8 cellular contexts compared by ENCODE assay signal in the genomic region with DNA sequence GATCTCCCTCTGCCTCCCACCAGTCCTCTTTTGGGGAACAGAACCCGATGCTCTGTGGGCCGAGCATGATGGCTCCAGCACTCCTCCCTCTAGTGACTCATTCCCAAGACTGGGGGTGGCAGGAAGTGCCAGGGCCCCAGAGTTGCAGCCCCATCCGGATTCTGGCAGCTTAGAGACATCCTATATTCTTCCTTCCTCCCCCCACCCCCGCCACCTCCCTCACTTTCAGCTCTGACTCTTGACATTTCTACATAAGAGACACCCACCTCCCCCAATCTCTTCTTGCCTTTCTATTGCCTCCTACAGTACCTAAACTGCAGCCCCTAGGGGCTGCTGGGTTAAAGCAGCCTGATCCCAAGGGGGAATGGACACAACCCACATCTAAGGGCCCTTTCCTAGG. TPM values are rescaled to one million over a fixed set of nuclear protein-coding genes. Genes with fewer than 3 reads are reported as not detected.
A peak's percentile ranks its signal among the peaks of the same experiment; 100 is the strongest.
DNase-seq lines count a peak whose midpoint lies in the region; TF ChIP-seq lines count a peak whose summit lies in the region.

No MANE protein-coding gene starts in this region.

- no peaks in the 10 kb centered on the region for H3K36me3 Mint-ChIP-seq in CD4-positive, alpha-beta memory T cell

- CTCF ChIA-PET in SK-N-SH (lab: Yijun Ruan, JAX) (interaction anchor here (0.8 to 2.0 kb wide), 3 partner anchors 16 to 421 kb away, joined by 3 to 7 read pairs (median 4); no protein-coding TSS in a partner anchor), mammary epithelial cell (lab: Charles Lee; ENCODE audit: low non-redundant PET) (no interaction called here)
- CTCF ChIA-PET in CD4-positive, alpha-beta memory T cell (lab: Charles Lee; ENCODE audit: partially characterized antibody), result interaction anchor here (1.0 kb wide), 2 partner anchors 11 to 19 kb away, joined by 3 to 5 read pairs; no protein-coding TSS in a partner anchor

- POLR2A ChIA-PET in SK-N-SH (lab: Yijun Ruan, JAX), result no interaction called here
- POLR2A ChIA-PET in CD4-positive, alpha-beta memory T cell (lab: Charles Lee; ENCODE audit: partially characterized antibody), result no interaction called here

- H3K27me3 ChIP-seq in SK-N-SH (ENCODE audit: insufficient read depth) (no peaks in the 10 kb centered on the region), mammary epithelial cell (ENCODE audit: insufficient read depth, low read length) (no peaks in the 10 kb centered on the region)
- no peaks in the 10 kb centered on the region for H3K27me3 ChIP-seq in CD4-positive, alpha-beta memory T cell (ENCODE audit: insufficient read depth, low read length)

- H3K9me3 Mint-ChIP-seq in CD4-positive, alpha-beta memory T cell, result peaks cover 0 to 2% (median 0%) of the 10 kb centered on the region in 8 donors

- dilution Hi-C loops in mammary epithelial cell (cut with HindIII; ENCODE audit: low sequenced_read_pairs), result loop anchor here (5.0 kb wide), 1 partner anchor 84 kb away; no protein-coding TSS in a partner anchor

- peaks cover 8 to 14% (median 9%) of the 10 kb centered on the region in 4 donors for H3K4me1 Mint-ChIP-seq in CD4-positive, alpha-beta memory T cell

- H3K4me3 ChIP-seq in SK-N-SH (ENCODE audit: low read depth in 2 of 2, low read length in 1 of 2), result no peak overlapping the region
- H3K4me3 ChIP-seq in mammary epithelial cell (replicated peaks in 1 of 3; ENCODE audit: insufficient read depth in 1 of 3, low read depth in 2 of 3, low read length in 3 of 3), result no peak overlapping the region
- no peak overlapping the region for H3K4me3 ChIP-seq in CD4-positive, alpha-beta memory T cell (ENCODE audit: low read length in 2 of 2)

- H3K4me1 ChIP-seq in SK-N-SH (ENCODE audit: control insufficient read depth in 1 of 2, insufficient read depth in 2 of 2, low read depth in 1 of 2, low read length in 1 of 2), result peaks cover 0 to 14% of the 10 kb centered on the region in 2 experiments; a peak in 2 of 4 replicates
- peaks cover 13% of the 10 kb centered on the region for H3K4me1 ChIP-seq in mammary epithelial cell (ENCODE audit: insufficient read depth, low read length)
- no peaks in the 10 kb centered on the region for H3K4me1 ChIP-seq in CD4-positive, alpha-beta memory T cell (ENCODE audit: insufficient read depth, low read length)

- H2AFZ ChIP-seq in SK-N-SH (ENCODE audit: low read depth), result peak overlapping the region; percentile 81
- peak overlapping the region; percentile 96 for H2AFZ ChIP-seq in mammary epithelial cell (ENCODE audit: low read depth, low read length)

- peaks cover 0 to 2% of the 10 kb centered on the region in 2 donors for H3K27me3 Mint-ChIP-seq in CD4-positive, alpha-beta memory T cell

- intact Hi-C loops in mammary epithelial cell (cut with micrococcal nuclease) (no loop called here), cardiac septum (cut with DNase I) (no loop called here)
- intact Hi-C loops in CD4-positive, alpha-beta memory T cell (cut with micrococcal nuclease), result no loop called here

- H3K9me3 ChIP-seq in SK-N-SH, result no peaks in the 10 kb centered on the region
- H3K9me3 ChIP-seq in mammary epithelial cell (replicated peaks; ENCODE audit: insufficient read depth, low read length), result no peaks in the 10 kb centered on the region
- no peaks in the 10 kb centered on the region for H3K9me3 ChIP-seq in CD4-positive, alpha-beta memory T cell (ENCODE audit: control insufficient read depth in 1 of 2, low read length in 2 of 2)

- peak; percentile 83 for DNase-seq in GM03348 (ENCODE audit: low spot score)
- no peak for DNase-seq in SK-N-SH
- peak; percentile 48 for DNase-seq in mammary epithelial cell
- DNase-seq in stimulated activated CD4-positive, alpha-beta T cell treated with anti-CD3 and anti-CD28 coated beads, Interleukin-12 subunit alpha, Interleukin-12 subunit beta, amount 100 ng/mL, for 48 hours (ENCODE audit: low read depth in 2 of 3, low spot score in 1 of 3), result peak; percentile 45 to 56 (median 45)
- no peak for DNase-seq in cardiac septum (ENCODE audit: low spot score)
- no peak for DNase-seq in OCI-M2 (lab: John Stamatoyannopoulos, UW; ENCODE audit: unreplicated experiment)
- DNase-seq in CD4-positive, alpha-beta memory T cell, result no peak
- DNase-seq in NCI-H146 (lab: John Stamatoyannopoulos, UW), result no peak

- no TSS peak for BruUV-seq in mammary epithelial cell (replicated peaks; lab: Mats Ljungman, UMichigan)

- H3F3A ChIP-seq in SK-N-SH (replicated peaks; ENCODE audit: insufficient read depth), result peaks cover 3% of the 10 kb centered on the region

- no peak overlapping the region for H3K9ac ChIP-seq in SK-N-SH
- H3K9ac ChIP-seq in mammary epithelial cell (ENCODE audit: insufficient read depth, low read length), result no peak overlapping the region

- H4K20me1 ChIP-seq in SK-N-SH (ENCODE audit: insufficient read depth), result no peaks in the 10 kb centered on the region
- H4K20me1 ChIP-seq in mammary epithelial cell (ENCODE audit: insufficient read depth, low read length), result no peaks in the 10 kb centered on the region

- TF ChIP-seq RAD21 in SK-N-SH (IDR thresholded peaks at IDR 0.05; ENCODE audit: low read length), result no peak

- peak overlapping the region; percentile 27 for H3K4me2 ChIP-seq in SK-N-SH
- peak overlapping the region; percentile 60 for H3K4me2 ChIP-seq in mammary epithelial cell (ENCODE audit: insufficient read depth, low read depth, low read length)

- TF ChIP-seq CTCF in SK-N-SH (IDR thresholded peaks at IDR 0.05) (no peak), mammary epithelial cell (conservative IDR thresholded peaks at IDR 0.05 in 1 of 2, IDR thresholded peaks at IDR 0.05 in 1 of 2; ENCODE audit: extremely low read depth in 1 of 2, insufficient read depth in 1 of 2, low read depth in 1 of 2, low read length in 2 of 2) (no peak)

- H3K27ac ChIP-seq in SK-N-SH (ENCODE audit: low read depth in 2 of 2, low read length in 1 of 2) (no peak overlapping the region; a peak in 2 of 4 replicates), mammary epithelial cell (ENCODE audit: insufficient read depth, low read depth, low read length) (no peak overlapping the region)
- H3K27ac ChIP-seq in CD4-positive, alpha-beta memory T cell (ENCODE audit: low read depth, low read length), result no peak overlapping the region

- no peak overlapping the region for H3K4me3 Mint-ChIP-seq in CD4-positive, alpha-beta memory T cell

- no peaks in the 10 kb centered on the region for H3K79me2 ChIP-seq in SK-N-SH (ENCODE audit: insufficient read depth)
- H3K79me2 ChIP-seq in mammary epithelial cell (ENCODE audit: insufficient read depth, low read length), result no peaks in the 10 kb centered on the region

- WGBS in SK-N-SH (ENCODE audit: low lambda C conversion rate), result 28% methylated on average over 4 of the region's 4 CpGs
- no CpG with 5 or more reads among the region's 4 CpGs for WGBS in mammary epithelial cell (ENCODE audit: low coverage, missing lambda C conversion rate)

- no peak for TF ChIP-seq EP300 in SK-N-SH (IDR thresholded peaks at IDR 0.05; ENCODE audit: borderline replicate concordance in 1 of 2, low read depth in 1 of 2, low read length in 1 of 2)

- H3K36me3 ChIP-seq in SK-N-SH (replicated peaks in 1 of 2; ENCODE audit: control insufficient read depth in 1 of 2, insufficient read depth in 2 of 2, low read length in 1 of 2), result no peaks in the 10 kb centered on the region
- H3K36me3 ChIP-seq in mammary epithelial cell (ENCODE audit: insufficient read depth, low read length), result no peaks in the 10 kb centered on the region
- no peaks in the 10 kb centered on the region for H3K36me3 ChIP-seq in CD4-positive, alpha-beta memory T cell (ENCODE audit: insufficient read depth, low read length)

- H3K9me2 ChIP-seq in SK-N-SH, result no peaks in the 10 kb centered on the region

- H3K27ac Mint-ChIP-seq in CD4-positive, alpha-beta memory T cell, result no peak overlapping the region

- in situ Hi-C loops in mammary epithelial cell (cut with MboI; ENCODE audit: low sequenced_read_pairs in 2 of 2), result no loop called here

TF ChIP-seq in SK-N-SH, 30 proteins besides CTCF, POLR2A, EP300 and RAD21 (continues in another document):
- no peak for TF ChIP-seq TCF12 (IDR thresholded peaks at IDR 0.05)
- no peak for TF ChIP-seq MAX (IDR thresholded peaks at IDR 0.05; ENCODE audit: low read depth)

RNA-seq across cellular contexts. Expression of gene MATR3, which starts 47.1 kb away (rescaled TPM):
- 40.4 and 63.6 TPM in 2 replicates for polyA plus RNA-seq in SK-N-SH (2012; rRNA removed)
- 56.7 and 71.8 TPM in 2 replicates for polyA plus RNA-seq in SK-N-SH (2012; cell fraction: cytosol; rRNA removed)
- 40.2 and 90.8 TPM in 2 replicates for polyA plus RNA-seq in SK-N-SH (2012; cell fraction: nucleus; rRNA removed)
- 100 to 1,000 TPM; 118 to 185 TPM for total RNA-seq in mammary epithelial cell
- polyA plus RNA-seq in mammary epithelial cell, result 62.8 TPM
- polyA minus RNA-seq in mammary epithelial cell, result 219 TPM
- 170 TPM for total RNA-seq in cardiac septum
- 100 to 1,000 TPM; 228 to 255 TPM for total RNA-seq in CD4-positive, alpha-beta memory T cell
- 100 to 1,000 TPM; 377 to 419 TPM for polyA plus RNA-seq in CD4-positive, alpha-beta memory T cell

RNA-seq across cellular contexts. Expression of gene SIL1, which starts 48.2 kb away (rescaled TPM):
- 25.9 and 26.2 TPM in 2 replicates for polyA plus RNA-seq in SK-N-SH (2012; rRNA removed)
- polyA plus RNA-seq in SK-N-SH (2012; cell fraction: cytosol; rRNA removed), result 20.9 and 22.4 TPM in 2 replicates
- 19.4 and 33.3 TPM in 2 replicates for polyA plus RNA-seq in SK-N-SH (2012; cell fraction: nucleus; rRNA removed)
- 10 to 100 TPM; 35.8 to 52.4 TPM for total RNA-seq in mammary epithelial cell
- polyA plus RNA-seq in mammary epithelial cell, result 40.8 TPM
- polyA minus RNA-seq in mammary epithelial cell, result 15.6 TPM
- total RNA-seq in cardiac septum, result 43.1 TPM
- total RNA-seq in CD4-positive, alpha-beta memory T cell, result 10 to 100 TPM; 16.4 to 16.7 TPM
- 10 to 100 TPM; 12.2 to 12.3 TPM for polyA plus RNA-seq in CD4-positive, alpha-beta memory T cell

Comparison
In these comparisons a context has a peak if more than half of its experiments do, and no peak if none do; other contexts are left out.
1. DNase-seq: peak in GM03348 (single experiment), mammary epithelial cell (single experiment) and stimulated activated CD4-positive, alpha-beta T cell treated with anti-CD3 and anti-CD28 coated beads, Interleukin-12 subunit alpha, Interleukin-12 subunit beta, amount 100 ng/mL, for 48 hours (3 of 3); none in SK-N-SH (single experiment), cardiac septum (single experiment), OCI-M2 (single experiment), CD4-positive, alpha-beta memory T cell (0 of 5) and NCI-H146 (single experiment).